In genomic region chr15:57549935-57550334, GRCh38 we compare ENCODE assay signal across 24 cellular contexts. TPM values are rescaled to one million over a fixed set of nuclear protein-coding genes. Genes with fewer than 3 reads are reported as not detected.
DNase-seq lines count a peak whose midpoint lies in the region; ATAC-seq, FAIRE-seq and TF ChIP-seq lines count a peak whose summit lies in the region.
"Had no signal": no experiment of that assay in that cellular context is flagged by ENCODE, and none has a peak within 500 bp of the region (broad histone marks: within the 10 kb centered on the region; RNA-seq: fewer than 3 reads in every experiment).

No MANE protein-coding gene starts in this region.

- H3K27me3 Mint-ChIP-seq in Caco-2 (ENCODE audit: insufficient read depth, unreplicated experiment), result no peaks in the 10 kb centered on the region
- H3K27me3 Mint-ChIP-seq: progenitor cell of endocrine pancreas had no signal

- peak overlapping the region; percentile 27 for H3K27ac ChIP-seq in caudate nucleus (ENCODE audit: low read depth, low read length)
- peak overlapping the region; percentile 91 for H3K27ac ChIP-seq in hepatocyte
- H3K27ac ChIP-seq in psoas muscle, result peak overlapping the region; percentile 73
- H3K27ac ChIP-seq: SJSA1 had no signal

- no peaks in the 10 kb centered on the region for H3K9me2 ChIP-seq in hepatocyte (replicated peaks; ENCODE audit: insufficient read depth)

- ATAC-seq in psoas muscle (peak; percentile 84 to 95 (median 92)), HG02884 (IDR thresholded peaks at IDR 0.05; ENCODE audit: unreplicated experiment) (no peak), HG03439 (IDR thresholded peaks at IDR 0.05; ENCODE audit: unreplicated experiment) (no peak)
- ATAC-seq: activated naive CD4-positive, alpha-beta T cell treated with anti-CD3 and anti-CD28 coated beads, Interleukin-2, amount 50 U/mL, for 72 hours had no signal

- no peaks in the 10 kb centered on the region for H3K9me3 Mint-ChIP-seq in Caco-2 (ENCODE audit: unreplicated experiment)
- H3K9me3 Mint-ChIP-seq: activated naive CD4-positive, alpha-beta T cell treated with anti-CD3 and anti-CD28 coated beads, Interleukin-2, amount 50 U/mL, for 72 hours; memory B cell had no signal

- no peaks in the 10 kb centered on the region for H3K79me2 ChIP-seq in hepatocyte

- no peak overlapping the region for H3K4me3 Mint-ChIP-seq in Caco-2 (ENCODE audit: unreplicated experiment)
- H3K4me3 Mint-ChIP-seq: memory B cell had no signal

- H3K4me1 ChIP-seq in Caco-2 (peaks cover 70% of the 10 kb centered on the region), hepatocyte (ENCODE audit: insufficient read depth) (peaks cover 55% of the 10 kb centered on the region), psoas muscle (peaks cover 19% of the 10 kb centered on the region)

- H3K4me3 ChIP-seq in Caco-2 (ENCODE audit: low read depth, low read length) (no peak overlapping the region), hepatocyte (no peak overlapping the region), psoas muscle (peak overlapping the region; percentile 4)
- H3K4me3 ChIP-seq: HAP-1, SJSA1, skin epidermis, transverse colon had no signal

- no peak overlapping the region for H3K4me2 ChIP-seq in hepatocyte

- intact Hi-C loops in Caco-2 (cut with micrococcal nuclease; ENCODE audit: unreplicated experiment), result loop anchor here (10.0 kb wide), 1 partner anchor 725 kb away; no protein-coding TSS in a partner anchor
- intact Hi-C loops in psoas muscle (cut with DNase I), result no loop called here

- TF ChIP-seq CTCF in Caco-2 (IDR thresholded peaks at IDR 0.05; ENCODE audit: insufficient read depth in 1 of 2, low read depth in 1 of 2, low read length in 1 of 2, severe bottlenecking in 1 of 2, unreplicated experiment in 1 of 2) (no peak), hepatocyte (IDR thresholded peaks at IDR 0.05; ENCODE audit: poor library complexity) (no peak), psoas muscle (IDR thresholded peaks at IDR 0.05) (no peak)

- TF ChIP-seq POLR2A in GM12892 (IDR thresholded peaks at IDR 0.05; ENCODE audit: low read depth, low read length), result no peak

- 92% methylated on average over 6 of the region's 6 CpGs for WGBS in hepatocyte (ENCODE audit: low lambda C conversion rate, missing lambda C conversion rate)
- WGBS in psoas muscle, 3 donors, result 34 to 77% (median 52%) methylated on average over 6 of the region's 6 CpGs

- H3K4me1 Mint-ChIP-seq in Caco-2 (ENCODE audit: low read depth, unreplicated experiment), result peaks cover 42% of the 10 kb centered on the region
- H3K4me1 Mint-ChIP-seq: memory B cell had no signal

- H3K36me3 ChIP-seq in Caco-2 (ENCODE audit: control insufficient read depth, insufficient read depth, low read length), result no peaks in the 10 kb centered on the region; the same call in 1 of the 2 replicates
- no peaks in the 10 kb centered on the region for H3K36me3 ChIP-seq in hepatocyte (replicated peaks; ENCODE audit: insufficient read depth, low read depth)
- H3K36me3 ChIP-seq in psoas muscle (ENCODE audit: insufficient read depth in 1 of 2, low read depth in 1 of 2), result no peaks in the 10 kb centered on the region
- H3K36me3 ChIP-seq: HAP-1, SJSA1, transverse colon had no signal

- no peaks in the 10 kb centered on the region for H3K27me3 ChIP-seq in Caco-2 (replicated peaks; ENCODE audit: control insufficient read depth, insufficient read depth, low read length)
- H3K27me3 ChIP-seq in hepatocyte, result no peaks in the 10 kb centered on the region
- no peaks in the 10 kb centered on the region for H3K27me3 ChIP-seq in psoas muscle (ENCODE audit: insufficient read depth in 3 of 3, low read length in 2 of 3)
- H3K27me3 ChIP-seq: SJSA1, transverse colon had no signal

- H3K36me3 Mint-ChIP-seq in Caco-2 (ENCODE audit: insufficient read depth, unreplicated experiment), result peaks cover 19% of the 10 kb centered on the region
- H3K36me3 Mint-ChIP-seq: activated naive CD4-positive, alpha-beta T cell treated with anti-CD3 and anti-CD28 coated beads, Interleukin-2, amount 50 U/mL, for 72 hours; memory B cell had no signal

- no peak for FAIRE-seq in GM12892 (lab: Jason Lieb, UNC)

- POLR2A ChIA-PET in Caco-2 (lab: Charles Lee), result no interaction called here

- CTCF ChIA-PET in Caco-2 (lab: Charles Lee), result no interaction called here

- H3K9me3 ChIP-seq in Caco-2 (no peaks in the 10 kb centered on the region), hepatocyte (ENCODE audit: low read depth) (no peaks in the 10 kb centered on the region), psoas muscle (no peaks in the 10 kb centered on the region)
- H3K9me3 ChIP-seq: HAP-1, SJSA1, transverse colon had no signal

- H4K20me1 ChIP-seq in hepatocyte (ENCODE audit: insufficient read depth, poor library complexity, severe bottlenecking), result no peaks in the 10 kb centered on the region

- DNase-seq in Caco-2 (no peak), caudate nucleus (lab: John Stamatoyannopoulos, UW) (no peak), hepatocyte (ENCODE audit: low spot score) (no peak), psoas muscle (no peak), GM12892 (ENCODE audit: insufficient read length) (no peak), HK-2 (ENCODE audit: unreplicated experiment) (no peak)
- DNase-seq: activated CD4-positive, alpha-beta T cell treated with anti-CD3 and anti-CD28 coated beads, Interleukin-2, amount 50 U/mL, for 4 hours; activated CD4-positive, CD25-positive, alpha-beta regulatory T cell; central memory CD4-positive, alpha-beta T cell; GDM1; KG1; MM.1S; NCI-H1417; NCI-H2029 treated with DMSO at 0.1 percent for 48 hours; stimulated activated CD8-positive, alpha-beta memory T cell treated with anti-CD3 and anti-CD28 coated beads, Interleukin-4, amount 100 ng/mL, for 48 hours had no signal

- no peak overlapping the region for H2AFZ ChIP-seq in hepatocyte

- no TSS peak for BruUV-seq in Caco-2 (replicated peaks; lab: Mats Ljungman, UMichigan)

- peak overlapping the region; percentile 92 for H3K27ac Mint-ChIP-seq in Caco-2 (ENCODE audit: unreplicated experiment)
- H3K27ac Mint-ChIP-seq: activated naive CD4-positive, alpha-beta T cell treated with anti-CD3 and anti-CD28 coated beads, Interleukin-2, amount 50 U/mL, for 72 hours; memory B cell had no signal

RNA-seq across cellular contexts. Expression of gene MYZAP, which starts 41.8 kb away (rescaled TPM):
- total RNA-seq in Caco-2 (2022) (4.3 and 6.4 TPM in 2 replicates), hepatocyte (15.5 and 20.3 TPM in 2 replicates), psoas muscle (10 to 100 TPM in 1 of 4 donors, 1 to 10 TPM in 3; 2.6 to 24.8 (median 4.6) TPM)
- polyA plus RNA-seq in hepatocyte (12.0 and 17.0 TPM in 2 replicates), psoas muscle (1 to 10 TPM; 2.0 to 4.2 (median 3.4) TPM)
- not detected for polyA plus RNA-seq in GM12892 (2012; ENCODE audit: missing spikeins)
- total RNA-seq: SJSA1 had no signal

Comparison
In these comparisons a context has a peak if more than half of its experiments do, and no peak if none do; other contexts are left out.
1. H3K27ac ChIP-seq: peak in every context shown above with its lines; median percentile 91 in hepatocyte; 73 in psoas muscle; 27 in caudate nucleus.
2. ATAC-seq: peak in psoas muscle (4 of 4); none in HG02884 (single experiment) and HG03439 (single experiment).